Comparison of ENCODE assay signal across 18 cellular contexts in the genomic region with DNA sequence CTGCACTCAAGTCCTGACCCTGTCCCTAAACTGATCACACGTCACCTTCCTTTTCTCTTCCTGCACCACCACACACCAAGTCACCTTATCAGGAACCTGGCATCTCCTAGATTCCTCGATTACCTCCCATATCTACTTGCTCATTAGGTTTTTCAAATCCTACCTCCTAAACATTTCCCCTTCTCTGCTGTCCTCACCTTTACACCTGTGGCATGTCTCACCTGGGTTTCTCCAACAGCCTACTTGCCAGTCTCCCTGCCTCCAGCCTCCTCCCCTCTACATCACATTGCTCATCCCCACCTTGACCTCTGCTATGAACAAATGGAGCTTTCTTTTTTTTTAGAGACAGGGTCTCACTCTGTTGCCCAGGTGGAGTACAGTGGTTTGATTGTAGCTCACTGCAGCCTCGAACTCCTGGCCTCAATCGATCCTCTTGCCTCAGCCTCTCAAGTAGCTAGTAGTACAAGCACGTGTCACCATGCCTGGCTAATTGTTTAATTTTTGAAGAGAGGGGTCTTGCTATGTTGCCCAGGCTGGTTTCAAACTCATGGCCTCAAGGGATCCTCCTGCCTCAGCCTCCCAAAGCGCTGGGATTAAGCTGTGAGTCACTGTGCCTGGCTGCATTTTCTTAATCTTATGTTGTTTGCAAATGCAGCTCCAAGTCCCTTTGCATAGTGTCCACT. TPM values are rescaled to one million over a fixed set of nuclear protein-coding genes. Genes with fewer than 3 reads are reported as not detected.
"Had no signal": no experiment of that assay in that cellular context is flagged by ENCODE, and none has a peak within 500 bp of the region (broad histone marks: within the 10 kb centered on the region; RNA-seq: fewer than 3 reads in every experiment).

No MANE protein-coding gene starts in this region.

- H3K4me3 Mint-ChIP-seq: activated naive CD8-positive, alpha-beta T cell treated with anti-CD3 and anti-CD28 coated beads for 36 hours; activated T-cell treated with anti-CD3 and anti-CD28 coated beads, Interleukin-2, amount 50 U/mL, for 24 hours; mesothelial cell of epicardium; naive thymus-derived CD4-positive, alpha-beta T cell; T-cell had no signal

- H3K4me1 Mint-ChIP-seq: activated naive CD8-positive, alpha-beta T cell treated with anti-CD3 and anti-CD28 coated beads for 36 hours had no signal

- H3K36me3 Mint-ChIP-seq: activated naive CD8-positive, alpha-beta T cell treated with anti-CD3 and anti-CD28 coated beads for 36 hours; naive thymus-derived CD4-positive, alpha-beta T cell; T-cell had no signal

- H3K27ac ChIP-seq: cardiac muscle cell had no signal

- DNase-seq: activated CD4-positive, CD25-positive, alpha-beta regulatory T cell; activated gamma-delta T cell; activated naive CD8-positive, alpha-beta T cell treated with anti-CD3 and anti-CD28 coated beads for 36 hours; activated T-cell treated with anti-CD3 and anti-CD28 coated beads, Interleukin-2, amount 50 U/mL, for 24 hours; effector memory CD4-positive, alpha-beta T cell; erythroblast; hypothalamus; kidney glomerular epithelial cell; naive thymus-derived CD4-positive, alpha-beta T cell; nucleus accumbens; right cardiac atrium; T-cell had no signal

- H3K27me3 ChIP-seq: cardiac muscle cell had no signal

- H3K9me3 Mint-ChIP-seq: activated naive CD8-positive, alpha-beta T cell treated with anti-CD3 and anti-CD28 coated beads for 36 hours; activated T-cell treated with anti-CD3 and anti-CD28 coated beads, Interleukin-2, amount 50 U/mL, for 24 hours; mesothelial cell of epicardium; naive thymus-derived CD4-positive, alpha-beta T cell; T-cell had no signal

- ATAC-seq: naive thymus-derived CD4-positive, alpha-beta T cell; right cardiac atrium; T-cell had no signal

- H3K27ac Mint-ChIP-seq: activated naive CD8-positive, alpha-beta T cell treated with anti-CD3 and anti-CD28 coated beads for 36 hours; activated T-cell treated with anti-CD3 and anti-CD28 coated beads, Interleukin-2, amount 50 U/mL, for 24 hours; mesothelial cell of epicardium; naive thymus-derived CD4-positive, alpha-beta T cell; T-cell had no signal

- H3K4me3 ChIP-seq: cardiac muscle cell had no signal

RNA-seq across cellular contexts. Expression of a gene that starts 15.0 kb away (rescaled TPM):
- total RNA-seq: activated naive CD8-positive, alpha-beta T cell treated with anti-CD3 and anti-CD28 coated beads for 36 hours; aorta; cardiac muscle cell; glomerular endothelial cell; lower leg skin; mesothelial cell of epicardium; naive thymus-derived CD4-positive, alpha-beta T cell; right cardiac atrium; T-cell had no signal
- polyA plus RNA-seq: aorta; cardiac muscle cell; naive thymus-derived CD4-positive, alpha-beta T cell; right cardiac atrium; small intestine had no signal

RNA-seq across cellular contexts. Expression of a gene that starts 39.1 kb away (rescaled TPM):
- total RNA-seq: cardiac muscle cell had no signal
- polyA plus RNA-seq: cardiac muscle cell had no signal
